27 cellular contexts compared by ENCODE assay signal in the genomic region with DNA sequence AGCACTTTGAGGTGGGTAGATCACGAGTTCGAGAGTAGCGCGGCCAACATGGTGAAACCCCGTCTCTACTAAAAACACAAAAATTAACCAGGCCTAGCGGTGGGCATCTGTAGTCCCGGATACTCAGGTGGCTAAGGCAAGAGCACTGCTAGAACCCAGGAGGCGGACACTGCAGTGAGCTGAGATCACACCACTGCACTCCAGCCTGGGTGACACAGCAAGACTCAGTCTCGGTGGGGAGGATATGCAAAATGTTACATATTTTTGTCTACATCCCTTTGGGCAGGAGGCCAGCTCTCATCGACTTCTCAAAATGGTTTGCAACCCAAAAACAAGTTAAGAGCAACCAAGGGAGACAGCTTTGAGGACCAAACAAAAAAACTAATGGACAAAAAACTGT. TPM values are rescaled to one million over a fixed set of nuclear protein-coding genes. Genes with fewer than 3 reads are reported as not detected.
A peak's percentile ranks its signal among the peaks of the same experiment; 100 is the strongest.
DNase-seq lines count a peak whose midpoint lies in the region; ATAC-seq and TF ChIP-seq lines count a peak whose summit lies in the region.
"Had no signal": no experiment of that assay in that cellular context is flagged by ENCODE, and none has a peak within 500 bp of the region (broad histone marks: within the 10 kb centered on the region; RNA-seq: fewer than 3 reads in every experiment).

No MANE protein-coding gene starts in this region.

- H3K27ac ChIP-seq in OCI-LY1 (ENCODE audit: low read depth, low read length, poor library complexity, severe bottlenecking), result peak overlapping the region; percentile 87
- H3K27ac ChIP-seq in ovary, result no peak overlapping the region
- H3K27ac ChIP-seq: colonic mucosa, esophagus muscularis mucosa, left ventricle myocardium inferior, upper lobe of left lung had no signal

- peak; percentile 56 for DNase-seq in GM06990 (ENCODE audit: extremely low read depth, insufficient read length)
- DNase-seq in DMS 273 (lab: John Stamatoyannopoulos, UW; ENCODE audit: unreplicated experiment), result no peak
- no peak for DNase-seq in GM19240 (ENCODE audit: insufficient read length, low spot score)
- DNase-seq in cerebellum (ENCODE audit: low spot score), result no peak
- DNase-seq in ovary, result no peak
- DNase-seq: activated CD4-positive, alpha-beta T cell treated with anti-CD3 and anti-CD28 coated beads, Interleukin-2, amount 50 U/mL, for 1 hour; activated CD8-positive, alpha-beta memory T cell treated with anti-CD3 and anti-CD28 coated beads, Interleukin-2, amount 10 ng/mL, durations not matched to agents 7 days and 5 days; activated naive CD4-positive, alpha-beta T cell treated with anti-CD3 and anti-CD28 coated beads, Interleukin-2, amount 50 U/mL, for 16 hours; AML-193; amygdala; CD8-positive, alpha-beta memory T cell; colonic mucosa; effector memory CD8-positive, alpha-beta T cell; foreskin melanocyte; left ventricle myocardium inferior; naive thymus-derived CD8-positive, alpha-beta T cell; NCI-H2081; NCI-H345; NCI-H82; substantia nigra; upper lobe of left lung had no signal

- H3K9me3 ChIP-seq in OCI-LY1 (ENCODE audit: low read length) (no peaks in the 10 kb centered on the region), ovary (no peaks in the 10 kb centered on the region)
- H3K9me3 ChIP-seq: colonic mucosa, esophagus muscularis mucosa, left ventricle myocardium inferior, upper lobe of left lung had no signal

- no peak overlapping the region for H2AFZ ChIP-seq in OCI-LY1 (ENCODE audit: low read length)

- TF ChIP-seq EP300 in ovary (IDR thresholded peaks at IDR 0.05), result no peak

- peaks cover 8% of the 10 kb centered on the region; the same call in 1 of the 2 replicates for H3K79me2 ChIP-seq in OCI-LY1 (ENCODE audit: insufficient read depth, low read length)

- no peak for TF ChIP-seq POLR2A in ovary (IDR thresholded peaks at IDR 0.05)

- no peaks in the 10 kb centered on the region for H3K27me3 ChIP-seq in GM06990 (replicated peaks; ENCODE audit: control insufficient read depth, insufficient read depth, low read length)
- no peaks in the 10 kb centered on the region for H3K27me3 ChIP-seq in OCI-LY1 (ENCODE audit: insufficient read depth, low read length)
- H3K27me3 ChIP-seq in ovary, result no peaks in the 10 kb centered on the region
- H3K27me3 ChIP-seq: colonic mucosa, esophagus muscularis mucosa, upper lobe of left lung had no signal

- WGBS in ovary, 3 donors, result 90 to 95% (median 93%) methylated on average over 10 of the region's 10 CpGs

- ATAC-seq in GM19455 (IDR thresholded peaks at IDR 0.05; ENCODE audit: unreplicated experiment), result peak; percentile 90
- peak; percentile 48 for ATAC-seq in HG02759 (IDR thresholded peaks at IDR 0.05; ENCODE audit: unreplicated experiment)
- ATAC-seq: activated CD8-positive, alpha-beta memory T cell treated with anti-CD3 and anti-CD28 coated beads, Interleukin-2, amount 10 ng/mL, durations not matched to agents 7 days and 5 days; effector memory CD8-positive, alpha-beta T cell; HepG2; naive thymus-derived CD8-positive, alpha-beta T cell; Right ventricle myocardium inferior had no signal

- no peaks in the 10 kb centered on the region for H4K20me1 ChIP-seq in OCI-LY1 (ENCODE audit: insufficient read depth, low read length)

- H3K36me3 ChIP-seq in GM06990 (ENCODE audit: control insufficient read depth, insufficient read depth, low read length) (peaks cover 1% of the 10 kb centered on the region), OCI-LY1 (ENCODE audit: insufficient read depth, low read length) (peaks cover 70% of the 10 kb centered on the region), ovary (no peaks in the 10 kb centered on the region)
- H3K36me3 ChIP-seq: colonic mucosa had no signal

- H3K4me1 ChIP-seq in OCI-LY1 (ENCODE audit: insufficient read depth, low read length, severe bottlenecking) (peaks cover 38% of the 10 kb centered on the region), ovary (ENCODE audit: insufficient read depth) (no peaks in the 10 kb centered on the region)
- H3K4me1 ChIP-seq: colonic mucosa, upper lobe of left lung had no signal

- H3K4me3 ChIP-seq in GM06990 (replicated peaks; ENCODE audit: low read depth, low read length), result no peak overlapping the region
- no peak overlapping the region for H3K4me3 ChIP-seq in OCI-LY1 (ENCODE audit: low read depth, low read length, poor library complexity, severe bottlenecking)
- H3K4me3 ChIP-seq in ovary, result no peak overlapping the region
- H3K4me3 ChIP-seq: colonic mucosa, esophagus muscularis mucosa, left ventricle myocardium inferior, upper lobe of left lung had no signal

- H3F3A ChIP-seq in OCI-LY1 (ENCODE audit: insufficient read depth, low read length), result no peaks in the 10 kb centered on the region

- intact Hi-C loops in ovary (cut with DNase I), result no loop called here

- peak overlapping the region; percentile 19; the same call in 1 of the 2 replicates for H3K4me2 ChIP-seq in OCI-LY1 (ENCODE audit: low read length)

- H3K9me2 ChIP-seq in OCI-LY1 (ENCODE audit: low read depth, low read length), result no peaks in the 10 kb centered on the region

- no peak for TF ChIP-seq CTCF in GM06990 (IDR thresholded peaks at IDR 0.05; ENCODE audit: insufficient read depth, low read length, poor library complexity, severe bottlenecking)
- TF ChIP-seq CTCF in OCI-LY1 (IDR thresholded peaks at IDR 0.05; ENCODE audit: low read length), result no peak
- no peak for TF ChIP-seq CTCF in ovary (IDR thresholded peaks at IDR 0.05)

- no peak overlapping the region for H3K9ac ChIP-seq in OCI-LY1 (ENCODE audit: low read length)

RNA-seq across cellular contexts. Expression of a gene that starts 8.2 kb away (rescaled TPM):
- 31.8 TPM for total RNA-seq in cerebellum
- 10 to 100 TPM; 19.0 to 36.6 (median 35.1) TPM for total RNA-seq in ovary
- 10 to 100 TPM in 1 of 2 donors, 1 to 10 TPM in 1; 8.9 to 16.0 TPM for polyA plus RNA-seq in ovary

RNA-seq across cellular contexts. Expression of a gene that starts 55.4 kb away (rescaled TPM):
- total RNA-seq in cerebellum (41.6 TPM), ovary (10 to 100 TPM; 34.1 to 71.4 (median 41.2) TPM)
- 10 to 100 TPM; 45.4 to 47.2 TPM for polyA plus RNA-seq in ovary
